Comparison of ENCODE assay signal across 25 cellular contexts in genomic region chr10:131277278-131277677, GRCh38. TPM values are rescaled to one million over a fixed set of nuclear protein-coding genes. Genes with fewer than 3 reads are reported as not detected.
DNase-seq lines count a peak whose midpoint lies in the region; ATAC-seq and TF ChIP-seq lines count a peak whose summit lies in the region.
"Had no signal": no experiment of that assay in that cellular context is flagged by ENCODE, and none has a peak within 500 bp of the region (broad histone marks: within the 10 kb centered on the region; RNA-seq: fewer than 3 reads in every experiment).

No MANE protein-coding gene starts in this region.

- no peaks in the 10 kb centered on the region for H3K9me3 Mint-ChIP-seq in activated CD4-positive, alpha-beta T cell treated with anti-CD3 and anti-CD28 coated beads, Interleukin-2, amount 10 ng/mL, durations not matched to agents 24 days and 14 days
- H3K9me3 Mint-ChIP-seq in activated CD4-positive, alpha-beta T cell treated with anti-CD3 and anti-CD28 coated beads for 36 hours (ENCODE audit: low read depth), result no peaks in the 10 kb centered on the region
- H3K9me3 Mint-ChIP-seq in neural crest cell, result no peaks in the 10 kb centered on the region
- H3K9me3 Mint-ChIP-seq: H9 had no signal

- H3K4me3 ChIP-seq in esophagus muscularis mucosa, result no peak overlapping the region
- H3K4me3 ChIP-seq: A549, GM23338 had no signal

- H3K27ac ChIP-seq in esophagus muscularis mucosa (replicated peaks in 1 of 4), result no peak overlapping the region
- H3K27ac ChIP-seq: A549 had no signal

- peaks cover 0 to 29% (median 0%) of the 10 kb centered on the region in 4 donors for H3K27me3 ChIP-seq in esophagus muscularis mucosa
- H3K27me3 ChIP-seq: BE2C had no signal

- H3K4me3 Mint-ChIP-seq in activated CD4-positive, alpha-beta T cell treated with anti-CD3 and anti-CD28 coated beads, Interleukin-2, amount 10 ng/mL, durations not matched to agents 24 days and 14 days, result no peak overlapping the region
- H3K4me3 Mint-ChIP-seq in activated CD4-positive, alpha-beta T cell treated with anti-CD3 and anti-CD28 coated beads for 36 hours, result no peak overlapping the region
- no peak overlapping the region for H3K4me3 Mint-ChIP-seq in neural crest cell
- H3K4me3 Mint-ChIP-seq: CD4-positive, alpha-beta memory T cell; GM23338; H9 had no signal

- TF ChIP-seq EP300 in esophagus muscularis mucosa (IDR thresholded peaks at IDR 0.05), result no peak

- no peaks in the 10 kb centered on the region for H3K27me3 Mint-ChIP-seq in activated CD4-positive, alpha-beta T cell treated with anti-CD3 and anti-CD28 coated beads, Interleukin-2, amount 10 ng/mL, durations not matched to agents 24 days and 14 days
- no peaks in the 10 kb centered on the region for H3K27me3 Mint-ChIP-seq in activated CD4-positive, alpha-beta T cell treated with anti-CD3 and anti-CD28 coated beads for 36 hours
- no peaks in the 10 kb centered on the region for H3K27me3 Mint-ChIP-seq in neural crest cell (ENCODE audit: low read depth)
- H3K27me3 Mint-ChIP-seq: CD4-positive, alpha-beta memory T cell had no signal

- H3K9me3 ChIP-seq in esophagus muscularis mucosa, result no peaks in the 10 kb centered on the region
- H3K9me3 ChIP-seq: A549, BE2C had no signal

- CTCF ChIA-PET in activated CD4-positive, alpha-beta T cell treated with anti-CD3 and anti-CD28 coated beads for 36 hours (lab: Charles Lee), result no interaction called here

- TF ChIP-seq POLR2A in esophagus muscularis mucosa (IDR thresholded peaks at IDR 0.05; ENCODE audit: low read depth), result no peak

- intact Hi-C loops in activated CD4-positive, alpha-beta T cell treated with anti-CD3 and anti-CD28 coated beads, Interleukin-2, amount 10 ng/mL, durations not matched to agents 24 days and 14 days (cut with micrococcal nuclease), result no loop called here
- intact Hi-C loops in activated CD4-positive, alpha-beta T cell treated with anti-CD3 and anti-CD28 coated beads for 36 hours (cut with DNase I, micrococcal nuclease), result no loop called here
- intact Hi-C loops in esophagus muscularis mucosa (cut with DNase I), result no loop called here

- peak; percentile 23 for DNase-seq in activated CD4-positive, alpha-beta T cell treated with anti-CD3 and anti-CD28 coated beads, Interleukin-2, amount 10 ng/mL, durations not matched to agents 24 days and 14 days
- no peak for DNase-seq in activated CD4-positive, alpha-beta T cell treated with anti-CD3 and anti-CD28 coated beads for 36 hours
- DNase-seq in esophagus muscularis mucosa (ENCODE audit: extremely low spot score), result peak; percentile 86
- DNase-seq in neural crest cell (ENCODE audit: low read depth, low spot score), result no peak
- no peak for DNase-seq in NCI-H526 treated with DMSO at 0.1 percent for 48 hours (lab: John Stamatoyannopoulos, UW)
- DNase-seq: 8988T; ACHN; AML-193; BE2C; C1 segment of cervical spinal cord; Calu3; CD4-positive, alpha-beta memory T cell; COR-L47; DMS53; DMS79 treated with DMSO at 0.1 percent for 48 hours; GF-D8; H9 had no signal

- no peaks in the 10 kb centered on the region for H3K36me3 Mint-ChIP-seq in activated CD4-positive, alpha-beta T cell treated with anti-CD3 and anti-CD28 coated beads, Interleukin-2, amount 10 ng/mL, durations not matched to agents 24 days and 14 days (ENCODE audit: low read depth)
- no peaks in the 10 kb centered on the region for H3K36me3 Mint-ChIP-seq in activated CD4-positive, alpha-beta T cell treated with anti-CD3 and anti-CD28 coated beads for 36 hours (ENCODE audit: low read depth)
- H3K36me3 Mint-ChIP-seq in neural crest cell (ENCODE audit: low read depth), result no peaks in the 10 kb centered on the region
- H3K36me3 Mint-ChIP-seq: CD4-positive, alpha-beta memory T cell had no signal

- H3K4me1 Mint-ChIP-seq in activated CD4-positive, alpha-beta T cell treated with anti-CD3 and anti-CD28 coated beads, Interleukin-2, amount 10 ng/mL, durations not matched to agents 24 days and 14 days, result no peaks in the 10 kb centered on the region
- H3K4me1 Mint-ChIP-seq in activated CD4-positive, alpha-beta T cell treated with anti-CD3 and anti-CD28 coated beads for 36 hours, result no peaks in the 10 kb centered on the region
- no peaks in the 10 kb centered on the region for H3K4me1 Mint-ChIP-seq in neural crest cell
- H3K4me1 Mint-ChIP-seq: CD4-positive, alpha-beta memory T cell; GM23338 had no signal

- no peak for ATAC-seq in activated CD4-positive, alpha-beta T cell treated with anti-CD3 and anti-CD28 coated beads for 36 hours
- ATAC-seq in HG03196 (IDR thresholded peaks at IDR 0.05; ENCODE audit: unreplicated experiment) (no peak), HG02759 (IDR thresholded peaks at IDR 0.05; ENCODE audit: unreplicated experiment) (no peak)
- ATAC-seq: A549, GM23338, HCT116 had no signal

- POLR2A ChIA-PET in activated CD4-positive, alpha-beta T cell treated with anti-CD3 and anti-CD28 coated beads for 36 hours (lab: Charles Lee), result no interaction called here

- H3K4me1 ChIP-seq in esophagus muscularis mucosa, result no peaks in the 10 kb centered on the region
- H3K4me1 ChIP-seq: A549, BE2C had no signal

- no peak overlapping the region for H3K27ac Mint-ChIP-seq in activated CD4-positive, alpha-beta T cell treated with anti-CD3 and anti-CD28 coated beads, Interleukin-2, amount 10 ng/mL, durations not matched to agents 24 days and 14 days
- H3K27ac Mint-ChIP-seq in activated CD4-positive, alpha-beta T cell treated with anti-CD3 and anti-CD28 coated beads for 36 hours, result no peak overlapping the region
- peak overlapping the region; percentile 50 for H3K27ac Mint-ChIP-seq in neural crest cell (ENCODE audit: unreplicated experiment)
- H3K27ac Mint-ChIP-seq: CD4-positive, alpha-beta memory T cell; GM23338 had no signal

- no peaks in the 10 kb centered on the region for H3K36me3 ChIP-seq in esophagus muscularis mucosa
- H3K36me3 ChIP-seq: BE2C had no signal

- WGBS in esophagus muscularis mucosa, result 79% methylated on average over 7 of the region's 12 CpGs

- TF ChIP-seq CTCF in esophagus muscularis mucosa (IDR thresholded peaks at IDR 0.05) (no peak), neural crest cell (conservative IDR thresholded peaks at IDR 0.05) (no peak)

RNA-seq across cellular contexts. Expression of gene TCERG1L, which starts 34.2 kb away (rescaled TPM):
- not detected in 2 replicates for total RNA-seq in activated CD4-positive, alpha-beta T cell treated with anti-CD3 and anti-CD28 coated beads, Interleukin-2, amount 10 ng/mL, durations not matched to agents 24 days and 14 days
- total RNA-seq in activated CD4-positive, alpha-beta T cell treated with anti-CD3 and anti-CD28 coated beads for 36 hours, result under 1 TPM; 0.05 to 0.21 TPM
- total RNA-seq in esophagus muscularis mucosa (not detected), neural crest cell (0.71 and 0.96 TPM in 2 replicates)
- total RNA-seq: Calu3; CD4-positive, alpha-beta memory T cell; Daoy; G401; H4 had no signal

Comparison
In these comparisons a context has a peak if more than half of its experiments do, and no peak if none do; other contexts are left out.
1. DNase-seq: peak in activated CD4-positive, alpha-beta T cell treated with anti-CD3 and anti-CD28 coated beads, Interleukin-2, amount 10 ng/mL, durations not matched to agents 24 days and 14 days (single experiment) and esophagus muscularis mucosa (single experiment); none in activated CD4-positive, alpha-beta T cell treated with anti-CD3 and anti-CD28 coated beads for 36 hours (single experiment), neural crest cell (single experiment) and NCI-H526 treated with DMSO at 0.1 percent for 48 hours (single experiment).